Comparison of ENCODE assay signal across 17 cellular contexts in genomic region chr6:154012852-154013251, GRCh38. TPM values are rescaled to one million over a fixed set of nuclear protein-coding genes. Genes with fewer than 3 reads are reported as not detected.
"Had no signal": no experiment of that assay in that cellular context is flagged by ENCODE, and none has a peak within 500 bp of the region (broad histone marks: within the 10 kb centered on the region; RNA-seq: fewer than 3 reads in every experiment).

No MANE protein-coding gene starts in this region.

- ATAC-seq: activated CD8-positive, alpha-beta T cell treated with anti-CD3 and anti-CD28 coated beads, Interleukin-2, amount 10 ng/mL, durations not matched to agents 7 days and 5 days; effector memory CD8-positive, alpha-beta T cell; left ventricle myocardium superior; natural killer cell treated with Interleukin-12 subunit alpha and Interleukin-12 subunit beta and Interleukin-15 and Interleukin-18, amount 100 ng/mL, for 72 hours had no signal

- H3K27me3 ChIP-seq: brain microvascular endothelial cell, right atrium auricular region had no signal

- H3K4me3 ChIP-seq: right atrium auricular region had no signal

- FAIRE-seq: small intestine had no signal

- H3K36me3 ChIP-seq: brain microvascular endothelial cell, right atrium auricular region had no signal

- DNase-seq: activated B cell treated with CpG ODN at 0.5 μM for 24 hours; activated CD4-positive, alpha-beta T cell treated with anti-CD3 and anti-CD28 coated beads for 48 hours; activated CD8-positive, alpha-beta T cell treated with anti-CD3 and anti-CD28 coated beads, Interleukin-2, amount 10 ng/mL, durations not matched to agents 7 days and 5 days; activated naive CD8-positive, alpha-beta T cell treated with anti-CD3 and anti-CD28 coated beads, Interleukin-2, amount 10 ng/mL, durations not matched to agents 7 days and 5 days; anterior cingulate cortex; brain microvascular endothelial cell; cerebellar nuclear complex; effector memory CD8-positive, alpha-beta T cell; foreskin melanocyte; left ventricle myocardium superior; mesenchymal stem cell; small intestine had no signal

RNA-seq across cellular contexts. Expression of gene OPRM1, which starts 26.2 kb away (rescaled TPM):
- total RNA-seq: activated B cell treated with CpG ODN at 0.5 μM for 24 hours; activated CD8-positive, alpha-beta T cell treated with anti-CD3 and anti-CD28 coated beads, Interleukin-2, amount 10 ng/mL, durations not matched to agents 7 days and 5 days; activated naive CD8-positive, alpha-beta T cell treated with anti-CD3 and anti-CD28 coated beads, Interleukin-2, amount 10 ng/mL, durations not matched to agents 7 days and 5 days; fibroblast of lung; kidney epithelial cell; left ventricle myocardium superior; natural killer cell treated with Interleukin-12 subunit alpha and Interleukin-12 subunit beta and Interleukin-15 and Interleukin-18, amount 100 ng/mL, for 72 hours; posterior vena cava; right atrium auricular region had no signal
- polyA plus RNA-seq: fibroblast of lung had no signal
